Comparison of ENCODE assay signal across 9 cellular contexts in the genomic region with DNA sequence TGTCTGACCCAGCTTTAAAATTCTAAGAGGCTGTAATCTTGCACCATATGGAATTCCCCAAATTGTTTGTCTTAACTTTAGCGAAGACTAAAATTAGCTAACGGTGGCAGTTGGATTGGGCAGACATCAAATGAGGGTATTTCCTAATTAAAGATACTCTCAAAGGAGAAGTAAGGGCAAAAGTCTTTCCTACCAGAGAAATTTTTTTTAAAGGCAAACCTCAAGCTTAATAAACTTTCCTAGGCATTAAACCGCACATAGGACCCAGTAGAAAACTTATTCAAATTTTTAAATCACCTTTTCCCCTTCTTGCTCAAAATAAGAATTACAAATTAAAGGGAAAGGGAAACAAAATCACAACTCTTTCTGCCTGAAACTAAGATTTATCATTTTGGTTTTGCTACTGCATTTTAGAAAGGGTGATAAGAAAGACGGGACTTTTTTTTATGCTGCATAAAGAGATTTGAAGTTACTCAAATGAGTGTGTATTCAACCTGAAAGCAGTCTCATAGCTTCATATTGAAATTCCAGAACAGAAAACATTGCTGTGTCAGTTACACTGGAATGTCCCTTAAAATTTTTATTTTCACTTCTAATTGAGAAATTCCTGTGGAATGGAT.
A peak's percentile ranks its signal among the peaks of the same experiment; 100 is the strongest.
DNase-seq lines count a peak whose midpoint lies in the region; ATAC-seq and TF ChIP-seq lines count a peak whose summit lies in the region.
"Had no signal": no experiment of that assay in that cellular context is flagged by ENCODE, and none has a peak within 500 bp of the region (broad histone marks: within the 10 kb centered on the region; RNA-seq: fewer than 3 reads in every experiment).

No MANE protein-coding gene starts in this region.

- H3K27ac ChIP-seq in HL-60 (replicated peaks) (peak overlapping the region; percentile 9), adrenal gland (no peak overlapping the region)
- H3K27ac ChIP-seq in naive thymus-derived CD4-positive, alpha-beta T cell (ENCODE audit: low read depth, low read length) = no peak overlapping the region

- no peak for TF ChIP-seq CTCF in HL-60 (IDR thresholded peaks at IDR 0.05; ENCODE audit: insufficient read depth, low read length)
- no peak for TF ChIP-seq CTCF in adrenal gland (IDR thresholded peaks at IDR 0.05)

- peaks cover 0 to 20% (median 0%) of the 10 kb centered on the region in 5 donors for H3K36me3 Mint-ChIP-seq in naive thymus-derived CD4-positive, alpha-beta T cell

- H3K27ac Mint-ChIP-seq in naive thymus-derived CD4-positive, alpha-beta T cell = peak overlapping the region in 1 of 9 donors; percentile 54
- H3K27ac Mint-ChIP-seq: activated naive CD8-positive, alpha-beta T cell treated with anti-CD3 and anti-CD28 coated beads, Interleukin-2, amount 10 ng/mL, durations not matched to agents 7 days and 5 days had no signal

- DNase-seq in HL-60 (ENCODE audit: low read depth in 1 of 2, low spot score in 1 of 2) (peak in 1 of 2 experiments; percentile 56), kidney glomerular epithelial cell (lab: John Stamatoyannopoulos, UW) (peak; percentile 13), adrenal gland (no peak), COLO829 (ENCODE audit: low spot score) (no peak)
- DNase-seq in naive thymus-derived CD4-positive, alpha-beta T cell = no peak
- DNase-seq: activated naive CD8-positive, alpha-beta T cell treated with anti-CD3 and anti-CD28 coated beads, Interleukin-2, amount 10 ng/mL, durations not matched to agents 7 days and 5 days had no signal

- H3K36me3 ChIP-seq in naive thymus-derived CD4-positive, alpha-beta T cell (ENCODE audit: control insufficient read depth in 2 of 3, insufficient read depth in 3 of 3, low read length in 3 of 3) = no peaks in the 10 kb centered on the region
- H3K36me3 ChIP-seq in adrenal gland (replicated peaks in 1 of 2) = no peaks in the 10 kb centered on the region

- H3K4me1 ChIP-seq in naive thymus-derived CD4-positive, alpha-beta T cell (ENCODE audit: control insufficient read depth in 2 of 2, insufficient read depth in 2 of 2, low read length in 2 of 2) = peaks cover 6 to 12% of the 10 kb centered on the region in 2 donors
- peaks cover 0 to 3% of the 10 kb centered on the region in 2 donors for H3K4me1 ChIP-seq in adrenal gland (replicated peaks in 1 of 2)

- no peak for TF ChIP-seq POLR2A in adrenal gland (IDR thresholded peaks at IDR 0.05)

- CTCF ChIA-PET in naive thymus-derived CD4-positive, alpha-beta T cell (lab: Charles Lee) = interaction anchor here (0.7 kb wide), 1 partner anchor 35 kb away, joined by 3 read pairs; no protein-coding TSS in a partner anchor

- peak overlapping the region in 2 of 10 donors; percentile 12 to 54 for H3K4me3 Mint-ChIP-seq in naive thymus-derived CD4-positive, alpha-beta T cell
- H3K4me3 Mint-ChIP-seq: activated naive CD8-positive, alpha-beta T cell treated with anti-CD3 and anti-CD28 coated beads, Interleukin-2, amount 10 ng/mL, durations not matched to agents 7 days and 5 days had no signal

- H3K27me3 Mint-ChIP-seq in naive thymus-derived CD4-positive, alpha-beta T cell = no peaks in the 10 kb centered on the region
- H3K27me3 Mint-ChIP-seq: activated naive CD8-positive, alpha-beta T cell treated with anti-CD3 and anti-CD28 coated beads, Interleukin-2, amount 10 ng/mL, durations not matched to agents 7 days and 5 days had no signal

- H3K9me3 ChIP-seq in naive thymus-derived CD4-positive, alpha-beta T cell (ENCODE audit: control insufficient read depth in 2 of 3, low read length in 3 of 3) = no peaks in the 10 kb centered on the region
- no peaks in the 10 kb centered on the region for H3K9me3 ChIP-seq in adrenal gland (replicated peaks in 1 of 3)

- H3K27me3 ChIP-seq in HL-60 (ENCODE audit: insufficient read depth, poor library complexity, severe bottlenecking) (no peaks in the 10 kb centered on the region), adrenal gland (no peaks in the 10 kb centered on the region)
- H3K27me3 ChIP-seq in naive thymus-derived CD4-positive, alpha-beta T cell (ENCODE audit: control insufficient read depth in 2 of 2, insufficient read depth in 2 of 2, low read length in 2 of 2) = no peaks in the 10 kb centered on the region

- H3K9me3 Mint-ChIP-seq in naive thymus-derived CD4-positive, alpha-beta T cell = peaks cover 0 to 19% (median 0%) of the 10 kb centered on the region in 11 donors

- peak; percentile 50 for ATAC-seq in GM18858 (IDR thresholded peaks at IDR 0.05; ENCODE audit: unreplicated experiment)
- peak; percentile 47 for ATAC-seq in GM21619 (IDR thresholded peaks at IDR 0.05; ENCODE audit: unreplicated experiment)
- no peak for ATAC-seq in naive thymus-derived CD4-positive, alpha-beta T cell
- no peak for ATAC-seq in GM19467 (IDR thresholded peaks at IDR 0.05; ENCODE audit: unreplicated experiment)

- H3K4me3 ChIP-seq in HL-60 (replicated peaks; ENCODE audit: insufficient read depth, low read length) (no peak overlapping the region), adrenal gland (no peak overlapping the region)
- H3K4me3 ChIP-seq in naive thymus-derived CD4-positive, alpha-beta T cell (ENCODE audit: low read length) = no peak overlapping the region

- intact Hi-C loops in naive thymus-derived CD4-positive, alpha-beta T cell (cut with micrococcal nuclease) = loop anchor here in 1 of 2 donors (5.0 kb wide), 1 partner anchor 87 kb away; no protein-coding TSS in a partner anchor
- intact Hi-C loops in adrenal gland (cut with DNase I) = no loop called here

- POLR2A ChIA-PET in naive thymus-derived CD4-positive, alpha-beta T cell (lab: Charles Lee) = no interaction called here

- H3K4me1 Mint-ChIP-seq in naive thymus-derived CD4-positive, alpha-beta T cell = peaks cover 0 to 61% (median 19%) of the 10 kb centered on the region in 7 donors

- 51 to 58% (median 55%) methylated on average over 4 of the region's 4 CpGs for whole genome bisulfite sequencing in adrenal gland, 4 donors

Comparison
In these comparisons a context has a peak if more than half of its experiments do, and no peak if none do; other contexts are left out.
1. ATAC-seq: peak in GM18858 (single experiment) and GM21619 (single experiment); none in naive thymus-derived CD4-positive, alpha-beta T cell (single experiment) and GM19467 (single experiment).